Comparison of ENCODE assay signal across 8 cellular contexts in the genomic region with DNA sequence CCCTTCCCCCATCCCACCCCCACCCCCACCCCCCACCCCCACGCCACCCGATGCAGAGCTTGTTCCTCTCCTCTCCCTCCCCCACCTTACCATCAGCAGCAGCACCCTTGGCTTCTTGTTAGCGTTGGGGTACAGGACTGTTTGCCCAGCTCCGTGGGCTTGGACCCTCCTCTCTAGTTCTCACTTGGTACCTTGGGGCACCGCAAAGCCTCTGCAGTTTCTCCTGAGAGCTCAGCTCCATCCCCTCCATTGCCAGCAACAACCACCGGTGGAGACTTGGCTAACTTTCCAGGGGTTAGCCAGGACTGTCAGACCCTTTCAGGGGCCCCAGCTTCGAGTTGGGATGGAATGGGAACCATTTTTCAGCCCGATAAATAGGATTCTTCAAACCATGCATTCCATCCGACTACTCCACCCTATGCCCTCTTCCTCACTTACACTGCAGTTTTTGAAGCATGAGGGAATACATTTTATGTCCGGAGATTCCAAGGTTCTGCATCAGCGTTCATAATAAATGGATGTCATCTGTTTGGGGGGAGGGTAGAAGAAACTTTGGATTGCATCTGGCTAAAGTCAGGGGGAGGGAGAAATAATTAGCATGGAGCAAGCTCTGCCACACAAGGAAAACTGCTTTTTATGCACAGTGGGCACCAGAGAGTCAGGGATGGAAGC. TPM values are rescaled to one million over a fixed set of nuclear protein-coding genes. Genes with fewer than 3 reads are reported as not detected.
DNase-seq lines count a peak whose midpoint lies in the region; ATAC-seq and TF ChIP-seq lines count a peak whose summit lies in the region.

No MANE protein-coding gene starts in this region.

- H3K4me3 Mint-ChIP-seq in activated naive CD8-positive, alpha-beta T cell treated with anti-CD3 and anti-CD28 coated beads, Interleukin-2, amount 10 ng/mL, durations not matched to agents 7 days and 5 days = peak overlapping the region; percentile 81

- no peaks in the 10 kb centered on the region for H3K36me3 Mint-ChIP-seq in activated naive CD8-positive, alpha-beta T cell treated with anti-CD3 and anti-CD28 coated beads, Interleukin-2, amount 10 ng/mL, durations not matched to agents 7 days and 5 days

- TF ChIP-seq CTCF in AG10803 (conservative IDR thresholded peaks at IDR 0.05; ENCODE audit: low read length) = no peak

- peak overlapping the region; percentile 86 for H3K4me3 ChIP-seq in AG10803 (ENCODE audit: low read length)

- no peaks in the 10 kb centered on the region for H3K9me3 Mint-ChIP-seq in activated naive CD8-positive, alpha-beta T cell treated with anti-CD3 and anti-CD28 coated beads, Interleukin-2, amount 10 ng/mL, durations not matched to agents 7 days and 5 days

- no peak for ATAC-seq in activated naive CD8-positive, alpha-beta T cell treated with anti-CD3 and anti-CD28 coated beads, Interleukin-2, amount 10 ng/mL, durations not matched to agents 7 days and 5 days (ENCODE audit: low read depth)
- no peak for ATAC-seq in HG02973 (IDR thresholded peaks at IDR 0.05; ENCODE audit: unreplicated experiment)

- peaks cover 14% of the 10 kb centered on the region for H3K4me1 Mint-ChIP-seq in activated naive CD8-positive, alpha-beta T cell treated with anti-CD3 and anti-CD28 coated beads, Interleukin-2, amount 10 ng/mL, durations not matched to agents 7 days and 5 days

- POLR2A ChIA-PET in activated naive CD8-positive, alpha-beta T cell treated with anti-CD3 and anti-CD28 coated beads, Interleukin-2, amount 10 ng/mL, durations not matched to agents 7 days and 5 days (lab: Charles Lee) = no interaction called here

- H3K27ac Mint-ChIP-seq in activated naive CD8-positive, alpha-beta T cell treated with anti-CD3 and anti-CD28 coated beads, Interleukin-2, amount 10 ng/mL, durations not matched to agents 7 days and 5 days = no peak overlapping the region

- peaks cover 57% of the 10 kb centered on the region for H3K27me3 Mint-ChIP-seq in activated naive CD8-positive, alpha-beta T cell treated with anti-CD3 and anti-CD28 coated beads, Interleukin-2, amount 10 ng/mL, durations not matched to agents 7 days and 5 days

- peak; percentile 91 for DNase-seq in AG10803 (ENCODE audit: low read depth)
- DNase-seq in HCEC 1CT = peak; percentile 89
- no peak for DNase-seq in activated naive CD8-positive, alpha-beta T cell treated with anti-CD3 and anti-CD28 coated beads, Interleukin-2, amount 10 ng/mL, durations not matched to agents 7 days and 5 days
- DNase-seq in kidney tubule cell (ENCODE audit: low spot score) = peak; percentile 63
- DNase-seq in stimulated activated CD8-positive, alpha-beta memory T cell treated with anti-CD3 and anti-CD28 coated beads, Interleukin-4, amount 100 ng/mL, for 48 hours = no peak
- DNase-seq in NCI-H2171 treated with DMSO at 0.1 percent for 48 hours (lab: John Stamatoyannopoulos, UW) = no peak
- DNase-seq in GDM1 (lab: John Stamatoyannopoulos, UW) = no peak

RNA-seq across cellular contexts. Expression of a gene that starts 1.1 kb away (rescaled TPM):
- 1 to 10 TPM in 1 of 2 experiments, under 1 TPM in 1; 0.96 to 1.3 TPM for total RNA-seq in activated naive CD8-positive, alpha-beta T cell treated with anti-CD3 and anti-CD28 coated beads, Interleukin-2, amount 10 ng/mL, durations not matched to agents 7 days and 5 days

Comparison
In these comparisons a context has a peak if more than half of its experiments do, and no peak if none do; other contexts are left out.
1. DNase-seq: peak in AG10803 (single experiment), HCEC 1CT (single experiment) and kidney tubule cell (single experiment); none in activated naive CD8-positive, alpha-beta T cell treated with anti-CD3 and anti-CD28 coated beads, Interleukin-2, amount 10 ng/mL, durations not matched to agents 7 days and 5 days (single experiment), stimulated activated CD8-positive, alpha-beta memory T cell treated with anti-CD3 and anti-CD28 coated beads, Interleukin-4, amount 100 ng/mL, for 48 hours (single experiment), NCI-H2171 treated with DMSO at 0.1 percent for 48 hours (single experiment) and GDM1 (single experiment).